Comparison of ENCODE assay signal across 12 cellular contexts in genomic region chr11:11978098-11978637, GRCh38. TPM values are rescaled to one million over a fixed set of nuclear protein-coding genes. Genes with fewer than 3 reads are reported as not detected.
DNase-seq lines count a peak whose midpoint lies in the region; ATAC-seq and TF ChIP-seq lines count a peak whose summit lies in the region.
"Had no signal": no experiment of that assay in that cellular context is flagged by ENCODE, and none has a peak within 500 bp of the region (broad histone marks: within the 10 kb centered on the region; RNA-seq: fewer than 3 reads in every experiment).

No MANE protein-coding gene starts in this region.

- no peaks in the 10 kb centered on the region for H3K79me2 ChIP-seq in HCT116 (ENCODE audit: insufficient read depth, low read length)

- intact Hi-C loops in HCT116 (cut with micrococcal nuclease) (no loop called here), ascending aorta (cut with DNase I) (loop anchor here (10.0 kb wide), 1 partner anchor 307 kb away; no protein-coding TSS in a partner anchor)

- H3K9ac ChIP-seq in HCT116 (ENCODE audit: low read length) (no peak overlapping the region), skeletal muscle tissue (ENCODE audit: low read depth in 1 of 3, low read length in 3 of 3) (no peak overlapping the region)
- H3K9ac ChIP-seq: BLaER1 treated with 17β-estradiol and CSF1 and Interleukin-3, amounts not matched to agents 10 nM and 100 nM had no signal

- BruUV-seq in HCT116 (replicated peaks; lab: Mats Ljungman, UMichigan): no TSS peak

- no peak overlapping the region for H3K4me3 ChIP-seq in HCT116 (replicated peaks in 1 of 2; ENCODE audit: low read depth in 1 of 2, low read length in 2 of 2)
- no peak overlapping the region for H3K4me3 ChIP-seq in ascending aorta
- no peak overlapping the region for H3K4me3 ChIP-seq in right atrium auricular region
- no peak overlapping the region for H3K4me3 ChIP-seq in skeletal muscle tissue (ENCODE audit: low read length in 3 of 3)
- H3K4me3 ChIP-seq: BLaER1 treated with 17β-estradiol and CSF1 and Interleukin-3, amounts not matched to agents 10 nM and 100 nM; pancreas had no signal

- H3K9me3 ChIP-seq in HCT116 (ENCODE audit: control insufficient read depth in 1 of 2, insufficient read depth in 1 of 2, low read depth in 1 of 2, low read length in 2 of 2) (no peaks in the 10 kb centered on the region; a peak in 1 of 4 replicates), ascending aorta (no peaks in the 10 kb centered on the region), right atrium auricular region (no peaks in the 10 kb centered on the region), skeletal muscle tissue (ENCODE audit: control insufficient read depth in 3 of 3, low read length in 3 of 3) (no peaks in the 10 kb centered on the region)
- H3K9me3 ChIP-seq: BLaER1 treated with 17β-estradiol and CSF1 and Interleukin-3, amounts not matched to agents 10 nM and 100 nM; pancreas had no signal

- H3K27me3 ChIP-seq in HCT116 (ENCODE audit: insufficient read depth, low read length): no peaks in the 10 kb centered on the region
- no peaks in the 10 kb centered on the region for H3K27me3 ChIP-seq in ascending aorta
- H3K27me3 ChIP-seq in right atrium auricular region: no peaks in the 10 kb centered on the region
- H3K27me3 ChIP-seq in skeletal muscle tissue (ENCODE audit: control insufficient read depth in 3 of 3, insufficient read depth in 3 of 3, low read length in 3 of 3): no peaks in the 10 kb centered on the region
- H3K27me3 ChIP-seq: BLaER1 treated with 17β-estradiol and CSF1 and Interleukin-3, amounts not matched to agents 10 nM and 100 nM; pancreas had no signal

- H3K36me3 ChIP-seq in HCT116 (ENCODE audit: control insufficient read depth in 1 of 2, insufficient read depth in 2 of 2, low read length in 2 of 2): no peaks in the 10 kb centered on the region
- no peaks in the 10 kb centered on the region for H3K36me3 ChIP-seq in ascending aorta
- peaks cover 4% of the 10 kb centered on the region for H3K36me3 ChIP-seq in right atrium auricular region
- H3K36me3 ChIP-seq in skeletal muscle tissue (ENCODE audit: control insufficient read depth in 3 of 3, insufficient read depth in 3 of 3, low read length in 3 of 3): no peaks in the 10 kb centered on the region
- H3K36me3 ChIP-seq: BLaER1 treated with 17β-estradiol and CSF1 and Interleukin-3, amounts not matched to agents 10 nM and 100 nM; pancreas had no signal

- RAD21 ChIA-PET in HCT116 (lab: Charles Lee; ENCODE audit: low non-redundant PET in 1 of 2, low total read pairs in 2 of 2, uncharacterized antibody in 2 of 2, unreplicated experiment in 2 of 2): interaction anchor here in 1 of 2 experiments (0.7 kb wide), 1 partner anchor 48 kb away, joined by 3 read pairs; no protein-coding TSS in a partner anchor

- POLR2A ChIA-PET in HCT116 (lab: Charles Lee): no interaction called here

- DNase-seq in HCT116 (ENCODE audit: low read depth, low spot score) (no peak), ascending aorta (ENCODE audit: low spot score in 2 of 2) (peak in 1 of 2 donors; percentile 60), right atrium auricular region (ENCODE audit: low spot score) (peak; percentile 52), NCI-H2227 treated with DMSO at 0.1 percent for 48 hours (lab: John Stamatoyannopoulos, UW) (no peak), NCI-H146 (lab: John Stamatoyannopoulos, UW) (no peak)
- DNase-seq: DMS53, NCI-H2171, pancreas had no signal

- peaks cover 25 to 44% of the 10 kb centered on the region in 2 experiments for H3K4me1 ChIP-seq in HCT116 (ENCODE audit: control insufficient read depth in 1 of 2, insufficient read depth in 2 of 2, low read length in 2 of 2)
- H3K4me1 ChIP-seq in ascending aorta: peaks cover 36 to 88% of the 10 kb centered on the region in 2 donors
- peaks cover 0 to 100% of the 10 kb centered on the region in 2 donors for H3K4me1 ChIP-seq in right atrium auricular region
- H3K4me1 ChIP-seq in skeletal muscle tissue (ENCODE audit: control insufficient read depth in 3 of 3, insufficient read depth in 3 of 3, low read length in 3 of 3): peaks cover 58 to 71% (median 59%) of the 10 kb centered on the region in 3 donors

- no peaks in the 10 kb centered on the region for H4K20me1 ChIP-seq in HCT116 (ENCODE audit: insufficient read depth)
- H4K20me1 ChIP-seq: BLaER1 treated with 17β-estradiol and CSF1 and Interleukin-3, amounts not matched to agents 10 nM and 100 nM had no signal

- H3K9me2 ChIP-seq in HCT116 (ENCODE audit: insufficient read depth): no peaks in the 10 kb centered on the region

- H3K27ac ChIP-seq in HCT116 (ENCODE audit: low read depth, low read length) (no peak overlapping the region), ascending aorta (peak overlapping the region; percentile 81 to 83), right atrium auricular region (peak overlapping the region; percentile 84 to 93), skeletal muscle tissue (ENCODE audit: low read depth, low read length) (peak overlapping the region; percentile 83)
- H3K27ac ChIP-seq: BLaER1 treated with 17β-estradiol and CSF1 and Interleukin-3, amounts not matched to agents 10 nM and 100 nM had no signal

- no peak overlapping the region for H2AFZ ChIP-seq in HCT116 (ENCODE audit: low read depth, low read length, poor library complexity, severe bottlenecking)

- peak overlapping the region; percentile 79 for H3K4me2 ChIP-seq in HCT116 (ENCODE audit: low read length)
- H3K4me2 ChIP-seq: BLaER1 treated with 17β-estradiol and CSF1 and Interleukin-3, amounts not matched to agents 10 nM and 100 nM had no signal

- no peak for ATAC-seq in HCT116
- ATAC-seq in HG03135 (IDR thresholded peaks at IDR 0.05; ENCODE audit: unreplicated experiment): no peak
- ATAC-seq in GM18867 (IDR thresholded peaks at IDR 0.05; ENCODE audit: unreplicated experiment): no peak

- no peak for TF ChIP-seq POLR2A in HCT116 (IDR thresholded peaks at IDR 0.05; ENCODE audit: borderline replicate concordance, extremely low read depth, insufficient read depth, insufficient read length)

- CTCF ChIA-PET in HCT116 (lab: Charles Lee): interaction anchor here (1.0 to 3.0 kb wide), 2 partner anchors 12 to 13 kb away, joined by 4 to 15 read pairs; no protein-coding TSS in a partner anchor

- TF ChIP-seq CTCF in HCT116 (IDR thresholded peaks at IDR 0.05 in 2 of 3, conservative IDR thresholded peaks at IDR 0.05 in 1 of 3; ENCODE audit: borderline replicate concordance in 1 of 3, insufficient read depth in 1 of 3, low read depth in 2 of 3, low read length in 2 of 3) (no peak), ascending aorta (IDR thresholded peaks at IDR 0.05) (no peak), right atrium auricular region (IDR thresholded peaks at IDR 0.05) (no peak)

- TF ChIP-seq RAD21 in HCT116 (IDR thresholded peaks at IDR 0.05; ENCODE audit: low read depth): no peak

TF ChIP-seq in HCT116, 20 proteins besides CTCF, POLR2A, EP300 and RAD21:
- no peak for TF ChIP-seq SP1 (IDR thresholded peaks at IDR 0.05; ENCODE audit: low read depth)
- TF ChIP-seq REST (IDR thresholded peaks at IDR 0.05; ENCODE audit: low read depth): no peak
- no peak for TF ChIP-seq SRF (IDR thresholded peaks at IDR 0.05; ENCODE audit: low read depth)
- TF ChIP-seq ZNF274 (IDR thresholded peaks at IDR 0.05; ENCODE audit: low read depth, low read length): no peak
- TF ChIP-seq TCF7L2 (IDR thresholded peaks at IDR 0.05; ENCODE audit: borderline replicate concordance, extremely low read depth, insufficient read depth, insufficient read length): no peak
- no peak for TF ChIP-seq POLR2AphosphoS5 (IDR thresholded peaks at IDR 0.05; ENCODE audit: low read depth, low read length)
- no peak for TF ChIP-seq YY1 (IDR thresholded peaks at IDR 0.05; ENCODE audit: extremely low read depth, insufficient replicate concordance, low read depth, low read length)
- no peak for TF ChIP-seq ZFX (IDR thresholded peaks at IDR 0.05)
- no peak for TF ChIP-seq EZH2phosphoT487 (IDR thresholded peaks at IDR 0.05; ENCODE audit: borderline replicate concordance)
- TF ChIP-seq ELF1 (IDR thresholded peaks at IDR 0.05; ENCODE audit: borderline replicate concordance, low read depth): no peak

RNA-seq across cellular contexts. Expression of gene DKK3, which starts 30.3 kb away (rescaled TPM):
- 0.49 TPM for total RNA-seq in HCT116 (2021; ENCODE audit: unreplicated experiment)
- polyA plus RNA-seq in HCT116 (2012): 0.20 TPM in 1 of 2 replicates, not detected in the other
- total RNA-seq in ascending aorta: 433 TPM
- total RNA-seq in right atrium auricular region: 1,000 to 10,000 TPM; 2,934 to 5,316 TPM
- 56.4 TPM for total RNA-seq in skeletal muscle tissue

Comparison
In these comparisons a context has a peak if more than half of its experiments do, and no peak if none do; other contexts are left out.
1. RNA of gene DKK3, which starts 30.3 kb away (total RNA-seq): 2,934 to 5,316 TPM in right atrium auricular region, 433 TPM in ascending aorta (single experiment) and 56.4 TPM in skeletal muscle tissue (single experiment); 0.49 TPM in HCT116 (single experiment); every median in the first group is over 10 times any median in the second.